ENCODE assay signal across 8 cellular contexts in the genomic region with DNA sequence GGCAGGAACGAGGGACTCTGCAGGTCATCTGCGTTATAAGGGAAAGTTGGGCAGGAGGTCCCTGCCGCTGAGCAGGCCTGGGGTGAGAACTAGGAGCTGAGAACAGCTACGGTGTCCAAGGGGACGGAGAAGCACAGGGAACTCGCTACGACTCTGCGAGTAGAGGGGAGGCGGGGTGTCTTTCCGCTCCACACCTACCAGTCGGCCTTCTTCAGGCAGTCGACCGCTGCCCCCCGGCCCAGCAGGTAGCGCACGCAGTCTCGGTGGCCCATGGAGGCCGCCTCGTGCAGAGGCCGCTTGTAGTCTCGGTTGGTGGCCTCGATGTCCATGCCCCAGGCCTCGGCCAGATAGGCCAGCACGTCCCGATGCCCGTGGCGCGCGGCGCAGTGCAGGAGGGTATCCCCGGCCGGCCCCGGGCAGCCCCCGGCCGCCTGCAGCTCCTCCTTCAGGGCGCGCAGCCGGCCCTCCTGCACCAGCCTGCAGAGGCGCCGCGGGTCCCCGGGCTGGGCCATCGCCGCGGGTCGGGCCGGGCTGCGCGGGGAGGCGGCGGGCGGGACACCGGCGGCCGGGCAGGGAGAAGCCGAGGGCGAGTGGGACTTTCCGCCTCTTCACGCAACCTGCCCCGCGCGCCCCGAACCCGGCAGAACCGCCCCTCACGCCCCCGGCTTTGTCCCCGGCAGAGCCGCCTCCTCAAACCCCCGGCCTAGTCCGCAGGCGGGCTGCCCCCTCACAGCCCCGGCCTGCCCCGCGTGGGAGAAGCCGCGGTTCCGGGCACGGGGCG. TPM values are rescaled to one million over a fixed set of nuclear protein-coding genes. Genes with fewer than 3 reads are reported as not detected.
A peak's percentile ranks its signal among the peaks of the same experiment; 100 is the strongest.
DNase-seq lines count a peak whose midpoint lies in the region; ATAC-seq and TF ChIP-seq lines count a peak whose summit lies in the region.

No MANE protein-coding gene starts in this region.

- peaks cover 52% of the 10 kb centered on the region for H3K4me1 Mint-ChIP-seq in endodermal cell

- DNase-seq in LNCaP clone FGC (ENCODE audit: low read depth) (no peak), endodermal cell (peak; percentile 87), pons (ENCODE audit: low spot score) (no peak)
- peak; percentile 15 for DNase-seq in activated CD4-positive, alpha-beta T cell treated with anti-CD3 and anti-CD28 coated beads, Interleukin-2, amount 50 U/mL, for 1 hour
- peak; percentile 53 for DNase-seq in stimulated activated naive CD8-positive, alpha-beta T cell treated with anti-CD3 and anti-CD28 coated beads, Interleukin-15, Interleukin-2, amounts not matched to agents 100 U/mL and 50 U/mL, for 24 hours

- TF ChIP-seq CTCF in LNCaP clone FGC (IDR thresholded peaks at IDR 0.05; ENCODE audit: control insufficient read depth, extremely low read depth, insufficient read depth) (no peak), endodermal cell (conservative IDR thresholded peaks at IDR 0.05) (peak; percentile 33)

- no peaks in the 10 kb centered on the region for H3K9me3 Mint-ChIP-seq in endodermal cell

- H3K27me3 ChIP-seq in endodermal cell (ENCODE audit: control insufficient read depth, insufficient read depth, low read length, poor library complexity, severe bottlenecking) (no peaks in the 10 kb centered on the region), mucosa of rectum (ENCODE audit: control insufficient read depth in 2 of 2, insufficient read depth in 2 of 2, low read length in 2 of 2) (no peaks in the 10 kb centered on the region)

- H3K4me1 ChIP-seq in ES-I3 (ENCODE audit: insufficient read depth, low read length) (peaks cover 10% of the 10 kb centered on the region; the same call in 1 of the 2 replicates), endodermal cell (ENCODE audit: control insufficient read depth, insufficient read depth, low read length) (peaks cover 10% of the 10 kb centered on the region), mucosa of rectum (ENCODE audit: control insufficient read depth in 2 of 2, insufficient read depth in 2 of 2, low read length in 2 of 2) (peaks cover 19 to 21% of the 10 kb centered on the region in 2 donors)

- no peaks in the 10 kb centered on the region for H3K9me3 ChIP-seq in ES-I3 (ENCODE audit: control insufficient read depth, insufficient read depth, low read length)
- H3K9me3 ChIP-seq in endodermal cell (ENCODE audit: control insufficient read depth, low read length) = no peaks in the 10 kb centered on the region
- no peaks in the 10 kb centered on the region for H3K9me3 ChIP-seq in mucosa of rectum (ENCODE audit: control insufficient read depth in 2 of 2, low read length in 2 of 2)

- H3K27ac ChIP-seq in endodermal cell (ENCODE audit: low read depth, low read length) (peak overlapping the region; percentile 64), mucosa of rectum (ENCODE audit: low read depth in 2 of 2, low read length in 2 of 2) (peak overlapping the region; percentile 62 to 82)

- H3K9ac ChIP-seq in ES-I3 (ENCODE audit: low read depth, low read length) = peak overlapping the region; percentile 90
- H3K9ac ChIP-seq in endodermal cell (ENCODE audit: extremely low read depth, low read length, poor library complexity, severe bottlenecking) = peak overlapping the region; percentile 62
- peak overlapping the region; percentile 68 to 82 for H3K9ac ChIP-seq in mucosa of rectum (ENCODE audit: low read depth in 1 of 2, low read length in 2 of 2)

- H3K27me3 Mint-ChIP-seq in endodermal cell (ENCODE audit: insufficient read depth) = no peaks in the 10 kb centered on the region

- ATAC-seq in GM21737 (IDR thresholded peaks at IDR 0.05; ENCODE audit: unreplicated experiment) = peak; percentile 24
- ATAC-seq in stimulated activated naive CD8-positive, alpha-beta T cell treated with anti-CD3 and anti-CD28 coated beads, Interleukin-15, Interleukin-2, amounts not matched to agents 100 U/mL and 50 U/mL, for 24 hours = peak; percentile 24

- peak overlapping the region; percentile 84 for H3K4me3 Mint-ChIP-seq in endodermal cell

- H3K36me3 Mint-ChIP-seq in endodermal cell (ENCODE audit: low read depth) = peaks cover 29% of the 10 kb centered on the region

- peaks cover 3% of the 10 kb centered on the region for H3K36me3 ChIP-seq in ES-I3 (ENCODE audit: insufficient read depth, low read length)
- peaks cover 40% of the 10 kb centered on the region for H3K36me3 ChIP-seq in endodermal cell (ENCODE audit: control insufficient read depth, insufficient read depth, low read length)
- peaks cover 9 to 15% of the 10 kb centered on the region in 2 donors for H3K36me3 ChIP-seq in mucosa of rectum (ENCODE audit: control insufficient read depth in 2 of 2, insufficient read depth in 2 of 2, low read length in 2 of 2)

- H3K4me3 ChIP-seq in LNCaP clone FGC (ENCODE audit: low read depth, low read length) (peak overlapping the region; percentile 79), endodermal cell (ENCODE audit: low read length) (peak overlapping the region; percentile 84), mucosa of rectum (ENCODE audit: low read length in 2 of 2) (peak overlapping the region; percentile 80 to 83)

- peak overlapping the region; percentile 90 for H3K27ac Mint-ChIP-seq in endodermal cell

- 0% methylated on average over 19 to 80 of the region's 80 CpGs for WGBS in endodermal cell (ENCODE audit: insufficient coverage in 1 of 2, insufficient read length in 1 of 2), 2 experiments

RNA-seq across cellular contexts. Expression of a gene that starts 0.7 kb away (rescaled TPM):
- 10 to 100 TPM; 12.5 to 13.0 TPM for total RNA-seq in endodermal cell
- 9.0 TPM for polyA plus RNA-seq in endodermal cell (2013, experiment 1 of 2)
- 9.4 TPM for polyA plus RNA-seq in endodermal cell (2013, experiment 2 of 2)

RNA-seq across cellular contexts. Expression of a gene that starts 1.0 kb away (rescaled TPM):
- 10 to 100 TPM; 61.1 to 71.6 TPM for total RNA-seq in endodermal cell
- polyA plus RNA-seq in endodermal cell (2013, experiment 1 of 2) = 43.3 TPM
- 42.8 TPM for polyA plus RNA-seq in endodermal cell (2013, experiment 2 of 2)

Comparison
In these comparisons a context has a peak if more than half of its experiments do, and no peak if none do; other contexts are left out.
1. DNase-seq: peak in activated CD4-positive, alpha-beta T cell treated with anti-CD3 and anti-CD28 coated beads, Interleukin-2, amount 50 U/mL, for 1 hour (single experiment), endodermal cell (single experiment) and stimulated activated naive CD8-positive, alpha-beta T cell treated with anti-CD3 and anti-CD28 coated beads, Interleukin-15, Interleukin-2, amounts not matched to agents 100 U/mL and 50 U/mL, for 24 hours (single experiment); none in LNCaP clone FGC (single experiment) and pons (single experiment).
2. Peak in every context shown above with its lines, with median percentiles within 50 percentile points of each other: H3K9ac ChIP-seq and H3K4me3 ChIP-seq.